11 cellular contexts compared by ENCODE assay signal in the genomic region with DNA sequence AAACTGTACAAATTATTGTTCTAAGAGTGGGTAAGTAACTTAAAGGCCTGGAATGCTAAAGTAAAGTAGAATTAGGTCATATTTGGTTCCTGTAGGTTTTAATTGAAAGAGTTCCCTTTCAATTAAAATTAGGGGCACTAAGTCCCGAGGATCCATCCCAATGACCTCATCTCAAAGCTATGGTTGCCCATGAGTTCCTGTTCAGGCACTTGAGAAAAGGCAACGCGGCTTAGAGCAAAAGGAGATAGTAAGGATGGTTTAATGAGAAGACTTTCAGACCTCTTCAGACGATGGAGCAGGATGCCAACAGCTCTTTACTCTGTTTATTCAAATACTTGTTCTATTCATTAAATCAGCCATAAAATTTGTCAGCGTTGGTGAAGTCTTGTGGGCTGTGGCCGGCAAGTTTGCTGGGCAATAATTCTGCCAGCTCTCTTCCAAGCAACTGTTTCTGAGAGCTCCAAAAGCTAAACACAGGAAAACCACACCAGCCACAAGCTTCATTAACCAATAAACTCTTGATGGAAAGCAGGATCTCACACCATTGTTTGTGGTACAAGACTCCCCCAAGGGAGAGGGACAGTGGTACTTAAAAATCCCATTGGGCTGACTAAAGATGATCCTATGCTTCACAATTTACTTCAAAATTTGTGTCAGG.
A peak's percentile ranks its signal among the peaks of the same experiment; 100 is the strongest.
DNase-seq lines count a peak whose midpoint lies in the region; ATAC-seq and TF ChIP-seq lines count a peak whose summit lies in the region.
"Had no signal": no experiment of that assay in that cellular context is flagged by ENCODE, and none has a peak within 500 bp of the region (broad histone marks: within the 10 kb centered on the region; RNA-seq: fewer than 3 reads in every experiment).

No MANE protein-coding gene starts in this region.

- no peak overlapping the region for H3K27ac ChIP-seq in coronary artery
- H3K27ac ChIP-seq: right atrium auricular region had no signal

- TF ChIP-seq CTCF in fibroblast of the aortic adventitia (IDR thresholded peaks at IDR 0.05; ENCODE audit: insufficient read depth, low read length), result no peak
- no peak for TF ChIP-seq CTCF in coronary artery (IDR thresholded peaks at IDR 0.05)

- H3K4me3 ChIP-seq in fibroblast of the aortic adventitia (ENCODE audit: low read depth, low read length), result no peak overlapping the region
- H3K4me3 ChIP-seq in coronary artery, result no peak overlapping the region
- H3K4me3 ChIP-seq: right atrium auricular region had no signal

- ATAC-seq in GM21423 (IDR thresholded peaks at IDR 0.05; ENCODE audit: unreplicated experiment), result peak; percentile 46
- no peak for ATAC-seq in GM18867 (IDR thresholded peaks at IDR 0.05; ENCODE audit: unreplicated experiment)
- ATAC-seq: SK-N-SH treated with all-trans-retinoic acid at 6 μM for 48 hours had no signal

- DNase-seq in A172 (ENCODE audit: low spot score), result peak; percentile 14
- DNase-seq in NCI-H446 (lab: John Stamatoyannopoulos, UW), result peak; percentile 41 to 71
- peak; percentile 21 for DNase-seq in fibroblast of the aortic adventitia (ENCODE audit: low read depth)
- no peak for DNase-seq in mesenteric fat pad (ENCODE audit: low spot score)
- no peak for DNase-seq in coronary artery (ENCODE audit: low spot score)
- no peak for DNase-seq in NCI-H2227 (lab: John Stamatoyannopoulos, UW; ENCODE audit: unreplicated experiment)
- DNase-seq: cortex of kidney had no signal

Comparison
In these comparisons a context has a peak if more than half of its experiments do, and no peak if none do; other contexts are left out.
1. DNase-seq: peak in A172 (single experiment), NCI-H446 (2 of 2) and fibroblast of the aortic adventitia (single experiment); none in mesenteric fat pad (single experiment), coronary artery (single experiment) and NCI-H2227 (single experiment).